Comparison of ENCODE assay signal across 9 cellular contexts in the genomic region with DNA sequence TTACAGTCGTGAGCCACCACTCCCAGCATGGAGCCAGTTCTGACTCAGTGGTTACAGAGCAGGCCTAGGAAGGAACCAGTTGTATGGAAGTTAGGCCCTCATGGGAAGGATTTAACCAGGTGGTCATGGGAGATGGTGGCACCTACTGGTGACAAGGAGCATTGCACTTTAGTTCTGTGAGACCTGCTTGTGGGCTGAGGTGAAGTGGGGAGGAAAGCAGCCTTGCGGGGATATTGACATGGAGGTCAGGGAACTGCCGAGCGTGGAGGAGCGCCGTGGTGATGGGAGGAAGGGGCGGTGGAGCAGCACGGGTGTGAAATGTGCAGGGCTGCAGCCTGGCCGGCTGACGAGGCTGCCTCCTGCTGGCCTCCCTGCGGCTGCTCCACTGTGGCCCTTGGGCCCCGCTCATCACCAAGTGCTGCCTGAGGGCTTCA.
DNase-seq lines count a peak whose midpoint lies in the region; ATAC-seq and TF ChIP-seq lines count a peak whose summit lies in the region.
"Had no signal": no experiment of that assay in that cellular context is flagged by ENCODE, and none has a peak within 500 bp of the region (broad histone marks: within the 10 kb centered on the region; RNA-seq: fewer than 3 reads in every experiment).

No MANE protein-coding gene starts in this region.

- no peak overlapping the region for H3K4me3 Mint-ChIP-seq in endothelial cell (ENCODE audit: unreplicated experiment)

- TF ChIP-seq EP300 in neural cell (conservative IDR thresholded peaks at IDR 0.05; ENCODE audit: poor library complexity, severe bottlenecking), result no peak

- H3K36me3 ChIP-seq in neural cell (ENCODE audit: insufficient read depth, low read length), result no peaks in the 10 kb centered on the region
- H3K36me3 ChIP-seq: ovary had no signal

- no peaks in the 10 kb centered on the region for H3F3A ChIP-seq in neural cell (ENCODE audit: insufficient read depth, low read length, poor library complexity, severe bottlenecking)

- no peak overlapping the region for H3K4me2 ChIP-seq in neural cell (ENCODE audit: low read length)

- H3K27me3 Mint-ChIP-seq in endothelial cell (ENCODE audit: unreplicated experiment), result peaks cover 2% of the 10 kb centered on the region

- no peaks in the 10 kb centered on the region for H3K9me3 ChIP-seq in neural cell (ENCODE audit: low read length)
- H3K9me3 ChIP-seq: ovary had no signal

- no peaks in the 10 kb centered on the region for H3K9me2 ChIP-seq in neural cell (ENCODE audit: insufficient read depth, low read length)

- H3K27ac ChIP-seq in neural cell (ENCODE audit: low read length), result no peak overlapping the region

- no peaks in the 10 kb centered on the region for H3K27me3 ChIP-seq in neural cell (ENCODE audit: insufficient read depth, low read depth, low read length)
- H3K27me3 ChIP-seq: ovary had no signal

- TF ChIP-seq CTCF in GM12874 (IDR thresholded peaks at IDR 0.05; ENCODE audit: insufficient read depth, low read depth, low read length) (peak; percentile 71), NB4 (IDR thresholded peaks at IDR 0.05; ENCODE audit: low read depth, low read length) (peak; percentile 86), endothelial cell (IDR thresholded peaks at IDR 0.05; ENCODE audit: unreplicated experiment) (peak; percentile 78), neural cell (IDR thresholded peaks at IDR 0.05; ENCODE audit: poor library complexity, severe bottlenecking) (peak; percentile 55)

- H3K4me1 Mint-ChIP-seq in endothelial cell (ENCODE audit: unreplicated experiment), result no peaks in the 10 kb centered on the region

- peak overlapping the region; percentile 55 for H3K27ac Mint-ChIP-seq in endothelial cell (ENCODE audit: unreplicated experiment)

- ATAC-seq in GM18907 (IDR thresholded peaks at IDR 0.05; ENCODE audit: unreplicated experiment), result no peak

- H2AFZ ChIP-seq in neural cell (ENCODE audit: low read depth, low read length), result no peak overlapping the region

- no peaks in the 10 kb centered on the region for H3K9me3 Mint-ChIP-seq in endothelial cell (ENCODE audit: unreplicated experiment)

- H3K9ac ChIP-seq in neural cell (ENCODE audit: low read length), result no peak overlapping the region

- DNase-seq in AG08395 (ENCODE audit: low spot score) (peak; percentile 54), NB4 (ENCODE audit: low read depth) (peak; percentile 75), endothelial cell (ENCODE audit: low spot score) (peak; percentile 13), NCI-H446 treated with DMSO at 0.1 percent for 48 hours (lab: John Stamatoyannopoulos, UW) (no peak)
- peak; percentile 16 for DNase-seq in activated CD4-positive, alpha-beta T cell treated with anti-CD3 and anti-CD28 coated beads for 1 hour

- no peak overlapping the region for H3K4me3 ChIP-seq in NB4 (ENCODE audit: low read depth, low read length)
- no peak overlapping the region for H3K4me3 ChIP-seq in neural cell (ENCODE audit: low read length)
- H3K4me3 ChIP-seq: ovary had no signal

- peaks cover 4% of the 10 kb centered on the region for H3K36me3 Mint-ChIP-seq in endothelial cell (ENCODE audit: low read depth, unreplicated experiment)

- peak; percentile 49 for TF ChIP-seq RAD21 in neural cell (conservative IDR thresholded peaks at IDR 0.05)

- TF ChIP-seq POLR2A in NB4 (IDR thresholded peaks at IDR 0.05; ENCODE audit: extremely low read depth, insufficient read length), result no peak

- peaks cover 24% of the 10 kb centered on the region for H3K79me2 ChIP-seq in neural cell (replicated peaks; ENCODE audit: insufficient read depth, low read length)

- H4K20me1 ChIP-seq in neural cell (ENCODE audit: insufficient read depth), result no peaks in the 10 kb centered on the region

TF ChIP-seq in neural cell, 6 proteins besides CTCF, POLR2A, EP300 and RAD21:
- TF ChIP-seq MXI1 (conservative IDR thresholded peaks at IDR 0.05; ENCODE audit: poor library complexity, severe bottlenecking) (no peak), SMC3 (conservative IDR thresholded peaks at IDR 0.05; ENCODE audit: poor library complexity) (peak; percentile 52)
